Comparison of ENCODE assay signal across 33 cellular contexts in the genomic region with DNA sequence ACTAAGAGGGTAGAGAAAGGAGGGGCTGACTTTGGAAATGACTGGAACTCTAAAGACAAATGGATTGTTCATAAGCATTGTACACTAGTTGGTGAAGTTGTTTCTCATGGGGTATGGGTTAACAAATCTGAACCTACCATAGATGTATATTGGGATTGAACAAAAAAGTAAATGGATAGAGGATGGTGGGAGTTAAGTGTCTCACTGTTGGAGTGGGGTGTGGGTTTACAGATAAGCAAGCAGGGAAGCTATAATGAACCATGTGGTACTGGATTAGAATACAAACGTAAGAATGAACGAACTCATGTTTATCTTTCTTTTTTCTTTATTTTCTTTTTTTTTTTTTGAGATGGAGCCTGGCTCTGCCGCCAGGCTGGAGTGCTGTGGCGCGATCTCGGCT. TPM values are rescaled to one million over a fixed set of nuclear protein-coding genes. Genes with fewer than 3 reads are reported as not detected.
DNase-seq lines count a peak whose midpoint lies in the region; ATAC-seq, FAIRE-seq and TF ChIP-seq lines count a peak whose summit lies in the region.
"Had no signal": no experiment of that assay in that cellular context is flagged by ENCODE, and none has a peak within 500 bp of the region (broad histone marks: within the 10 kb centered on the region; RNA-seq: fewer than 3 reads in every experiment).

No MANE protein-coding gene starts in this region.

- no peak overlapping the region for H3K27ac Mint-ChIP-seq in endothelial cell (ENCODE audit: unreplicated experiment)
- no peak overlapping the region for H3K27ac Mint-ChIP-seq in stimulated activated memory B cell treated with anti-CD40 and anti-IgM and Interleukin-4, amounts not matched to agents 10 μg/mL and 1 μg/mL and 100 μg/mL, for 72 hours
- H3K27ac Mint-ChIP-seq: B cell; CD4-positive, alpha-beta memory T cell; CD4-positive, alpha-beta T cell; CD4-positive, CD25-positive, alpha-beta regulatory T cell; CD8-positive, alpha-beta memory T cell; CD8-positive, alpha-beta T cell had no signal

- H2AFZ ChIP-seq in K562 (ENCODE audit: low read depth, low read length) (no peak overlapping the region), H1 (ENCODE audit: low read length) (no peak overlapping the region)

- H2AK5ac ChIP-seq in H1 (ENCODE audit: low read depth, low read length): no peak overlapping the region

- H3K4me3 ChIP-seq in K562 (no peak overlapping the region), H1 (ENCODE audit: extremely low read depth in 1 of 4, insufficient read depth in 2 of 4, low read depth in 3 of 4, low read length in 4 of 4) (no peak overlapping the region)
- H3K4me3 ChIP-seq: A549; BLaER1; BLaER1 treated with 17β-estradiol and CSF1 and Interleukin-3, amounts not matched to agents 10 nM and 100 nM had no signal

- no peaks in the 10 kb centered on the region for H3K27me3 Mint-ChIP-seq in endothelial cell (ENCODE audit: unreplicated experiment)
- no peaks in the 10 kb centered on the region for H3K27me3 Mint-ChIP-seq in stimulated activated memory B cell treated with anti-CD40 and anti-IgM and Interleukin-4, amounts not matched to agents 10 μg/mL and 1 μg/mL and 100 μg/mL, for 72 hours
- H3K27me3 Mint-ChIP-seq: B cell; CD4-positive, alpha-beta memory T cell; CD4-positive, alpha-beta T cell; CD4-positive, CD25-positive, alpha-beta regulatory T cell; CD8-positive, alpha-beta memory T cell had no signal

- no peaks in the 10 kb centered on the region for H3K4me1 ChIP-seq in K562 (replicated peaks in 1 of 2; ENCODE audit: control insufficient read depth in 2 of 2, insufficient read depth in 2 of 2, low read length in 2 of 2)
- H3K4me1 ChIP-seq in H1 (replicated peaks in 1 of 4; ENCODE audit: control insufficient read depth in 3 of 4, insufficient read depth in 4 of 4, low read length in 3 of 4): no peaks in the 10 kb centered on the region
- H3K4me1 ChIP-seq: A549, BE2C, BLaER1, Caco-2 had no signal

- DNase-seq in K562 (ENCODE audit: extremely low read depth in 1 of 4, low spot score in 3 of 4) (peak in 1 of 4 experiments; percentile 29), H1 (ENCODE audit: low read depth in 1 of 2, low spot score in 2 of 2) (no peak), endothelial cell (ENCODE audit: low spot score) (no peak), NCI-H2196 treated with DMSO at 0.1 percent for 48 hours (lab: John Stamatoyannopoulos, UW; ENCODE audit: unreplicated experiment) (no peak), 8988T (no peak)
- DNase-seq: ACHN; AML-193; BE2C; C1 segment of cervical spinal cord; Caco-2; Calu3; CD4-positive, alpha-beta memory T cell; CD4-positive, alpha-beta T cell; CD4-positive, CD25-positive, alpha-beta regulatory T cell; CD8-positive, alpha-beta memory T cell; CD8-positive, alpha-beta T cell; COR-L47; DMS 273 treated with DMSO at 0.1 percent for 48 hours; DMS153; DMS53; DMS79; DMS79 treated with DMSO at 0.1 percent for 48 hours; DND-41; EL had no signal

- no peak overlapping the region for H2BK5ac ChIP-seq in H1 (ENCODE audit: low read depth, low read length)

- H3K9ac ChIP-seq in K562 (ENCODE audit: insufficient read depth in 1 of 2, low read depth in 2 of 2, low read length in 2 of 2) (no peak overlapping the region), H1 (replicated peaks in 1 of 4; ENCODE audit: extremely low read depth in 1 of 4, low read depth in 3 of 4, low read length in 3 of 4) (no peak overlapping the region)
- H3K9ac ChIP-seq: BLaER1; BLaER1 treated with 17β-estradiol and CSF1 and Interleukin-3, amounts not matched to agents 10 nM and 100 nM had no signal

- H3K4me1 Mint-ChIP-seq in endothelial cell (ENCODE audit: unreplicated experiment): peaks cover 6% of the 10 kb centered on the region
- no peaks in the 10 kb centered on the region for H3K4me1 Mint-ChIP-seq in stimulated activated memory B cell treated with anti-CD40 and anti-IgM and Interleukin-4, amounts not matched to agents 10 μg/mL and 1 μg/mL and 100 μg/mL, for 72 hours
- H3K4me1 Mint-ChIP-seq: B cell; CD14-positive monocyte; CD4-positive, alpha-beta memory T cell; CD8-positive, alpha-beta memory T cell had no signal

- TF ChIP-seq CTCF in K562 (IDR thresholded peaks at IDR 0.05 in 2 of 3, conservative IDR thresholded peaks at IDR 0.05 in 1 of 3; ENCODE audit: insufficient read depth in 2 of 3, low read depth in 1 of 3, low read length in 3 of 3): no peak
- no peak for TF ChIP-seq CTCF in H1 (IDR thresholded peaks at IDR 0.05; ENCODE audit: control extremely low read depth in 1 of 3, insufficient read depth in 1 of 3, low read depth in 1 of 3, low read length in 3 of 3)
- no peak for TF ChIP-seq CTCF in endothelial cell (IDR thresholded peaks at IDR 0.05; ENCODE audit: unreplicated experiment)

- POLR2A ChIA-PET in K562 (lab: Yijun Ruan, JAX) (no interaction called here), H1 (lab: Charles Lee; ENCODE audit: partially characterized antibody) (interaction anchor here (0.9 kb wide), 1 partner anchor 48 kb away, joined by 3 read pairs; a partner anchor contains a TSS)

- no peaks in the 10 kb centered on the region for H3K9me1 ChIP-seq in K562 (ENCODE audit: control insufficient read depth, insufficient read depth, low read length)

- H3K4ac ChIP-seq in H1 (replicated peaks; ENCODE audit: insufficient read length, low read depth, low read length): no peak overlapping the region

- no peaks in the 10 kb centered on the region for H3K23me2 ChIP-seq in H1 (ENCODE audit: low read depth, low read length)

- H3K18ac ChIP-seq in H1 (ENCODE audit: extremely low read depth, low read length): no peak overlapping the region

- no peak for TF ChIP-seq RAD21 in K562 (CRISPR knock-in tag; conservative IDR thresholded peaks at IDR 0.05 in 1 of 2, IDR thresholded peaks at IDR 0.05 in 1 of 2)
- TF ChIP-seq RAD21 in H1 (IDR thresholded peaks at IDR 0.05 in 1 of 2, conservative IDR thresholded peaks at IDR 0.05 in 1 of 2; ENCODE audit: low read depth in 2 of 2, low read length in 2 of 2): no peak

- H4K91ac ChIP-seq in H1 (replicated peaks; ENCODE audit: insufficient read length, low read length): no peak overlapping the region

- H3K36me3 ChIP-seq in K562 (ENCODE audit: control insufficient read depth, insufficient read depth, low read length) (no peaks in the 10 kb centered on the region), H1 (ENCODE audit: control insufficient read depth in 2 of 4, insufficient read depth in 4 of 4, low read length in 3 of 4) (no peaks in the 10 kb centered on the region; a peak in 1 of 8 replicates)
- H3K36me3 ChIP-seq: BE2C had no signal

- H3K9me3 Mint-ChIP-seq in endothelial cell (ENCODE audit: unreplicated experiment): no peaks in the 10 kb centered on the region
- H3K9me3 Mint-ChIP-seq in stimulated activated memory B cell treated with anti-CD40 and anti-IgM and Interleukin-4, amounts not matched to agents 10 μg/mL and 1 μg/mL and 100 μg/mL, for 72 hours: no peaks in the 10 kb centered on the region
- H3K9me3 Mint-ChIP-seq: CD4-positive, alpha-beta memory T cell; CD4-positive, alpha-beta T cell; CD4-positive, CD25-positive, alpha-beta regulatory T cell; CD8-positive, alpha-beta memory T cell; CD8-positive, alpha-beta T cell had no signal

- no peak overlapping the region for H2BK20ac ChIP-seq in H1 (ENCODE audit: low read length)

- no peak overlapping the region for H4K5ac ChIP-seq in H1 (ENCODE audit: insufficient read length, low read depth, low read length)

- intact Hi-C loops in K562 (cut with micrococcal nuclease): no loop called here

- peak overlapping the region; percentile 53 for H3K56ac ChIP-seq in H1 (replicated peaks; ENCODE audit: insufficient read length, low read depth, low read length)

- TF ChIP-seq EP300 in K562 (IDR thresholded peaks at IDR 0.05; ENCODE audit: low read length) (no peak), H1 (IDR thresholded peaks at IDR 0.05; ENCODE audit: borderline replicate concordance in 1 of 2, low read depth in 2 of 2, low read length in 2 of 2) (no peak)

- H3K14ac ChIP-seq in H1 (ENCODE audit: insufficient read length): no peak overlapping the region

- no peak overlapping the region for H3K23ac ChIP-seq in H1 (ENCODE audit: insufficient read length)

- CTCF ChIA-PET in K562 (lab: Yijun Ruan, JAX; ENCODE audit: low intra/inter-chr PET ratio) (no interaction called here), H1 (lab: Charles Lee; ENCODE audit: partially characterized antibody) (interaction anchor here (0.8 kb wide), 1 partner anchor 20 kb away, joined by 3 read pairs; no protein-coding TSS in a partner anchor)

- TF ChIP-seq POLR2A in K562 (conservative IDR thresholded peaks at IDR 0.05): no peak
- TF ChIP-seq POLR2A in H1 (IDR thresholded peaks at IDR 0.05; ENCODE audit: control extremely low read depth in 1 of 2, low read depth in 2 of 2, low read length in 2 of 2): no peak

- H3K9me3 ChIP-seq in K562 (replicated peaks; ENCODE audit: control insufficient read depth, insufficient read depth, low read depth, low read length) (no peaks in the 10 kb centered on the region), H1 (ENCODE audit: insufficient read depth in 2 of 2, low read depth in 1 of 2, low read length in 1 of 2) (no peaks in the 10 kb centered on the region)
- H3K9me3 ChIP-seq: A549, BE2C, Caco-2 had no signal

- ATAC-seq in K562: peak; percentile 57
- ATAC-seq in stimulated activated memory B cell treated with anti-CD40 and anti-IgM and Interleukin-4, amounts not matched to agents 10 μg/mL and 1 μg/mL and 100 μg/mL, for 72 hours: no peak
- ATAC-seq: A549; CD8-positive, alpha-beta T cell had no signal

- H3K4me3 Mint-ChIP-seq in endothelial cell (ENCODE audit: unreplicated experiment): peak overlapping the region; percentile 44
- H3K4me3 Mint-ChIP-seq in stimulated activated memory B cell treated with anti-CD40 and anti-IgM and Interleukin-4, amounts not matched to agents 10 μg/mL and 1 μg/mL and 100 μg/mL, for 72 hours: no peak overlapping the region
- H3K4me3 Mint-ChIP-seq: B cell; CD14-positive monocyte; CD4-positive, alpha-beta memory T cell; CD4-positive, alpha-beta T cell; CD4-positive, CD25-positive, alpha-beta regulatory T cell; CD8-positive, alpha-beta memory T cell; CD8-positive, alpha-beta T cell had no signal

- H2BK120ac ChIP-seq in H1 (replicated peaks; ENCODE audit: low read depth, low read length): no peak overlapping the region

- H3K79me2 ChIP-seq in K562 (ENCODE audit: control insufficient read depth, insufficient read depth, low read length): no peaks in the 10 kb centered on the region
- no peaks in the 10 kb centered on the region for H3K79me2 ChIP-seq in H1 (ENCODE audit: control insufficient read depth in 1 of 2, insufficient read depth in 2 of 2, low read length in 2 of 2)

- no peaks in the 10 kb centered on the region for H4K20me1 ChIP-seq in K562 (replicated peaks; ENCODE audit: control insufficient read depth, insufficient read depth, low read length)
- H4K20me1 ChIP-seq in H1 (replicated peaks in 1 of 2; ENCODE audit: control insufficient read depth in 1 of 2, insufficient read depth in 2 of 2, low read length in 2 of 2): no peaks in the 10 kb centered on the region
- H4K20me1 ChIP-seq: BLaER1 had no signal

- H2BK15ac ChIP-seq in H1 (ENCODE audit: low read length): no peak overlapping the region

- peaks cover 19% of the 10 kb centered on the region for H3K36me3 Mint-ChIP-seq in endothelial cell (ENCODE audit: low read depth, unreplicated experiment)
- peaks cover 32% of the 10 kb centered on the region for H3K36me3 Mint-ChIP-seq in stimulated activated memory B cell treated with anti-CD40 and anti-IgM and Interleukin-4, amounts not matched to agents 10 μg/mL and 1 μg/mL and 100 μg/mL, for 72 hours

- FAIRE-seq in K562 (lab: Jason Lieb, UNC): peak; percentile 54
- no peak for FAIRE-seq in H1 (lab: Jason Lieb, UNC)
- FAIRE-seq: A549, D721Med had no signal

- in situ Hi-C loops in K562 (cut with MboI): no loop called here

- H2BK12ac ChIP-seq in H1 (ENCODE audit: low read depth, low read length): no peak overlapping the region

- BruUV-seq in K562 (replicated peaks; lab: Mats Ljungman, UMichigan): no TSS peak

- H4K8ac ChIP-seq in H1 (ENCODE audit: extremely low read depth, insufficient read depth, low read length): no peak overlapping the region

- no peak overlapping the region for H3K4me2 ChIP-seq in K562 (ENCODE audit: insufficient read depth, low read length)
- no peak overlapping the region for H3K4me2 ChIP-seq in H1 (ENCODE audit: insufficient read depth in 1 of 2, low read depth in 2 of 2, low read length in 2 of 2)
- H3K4me2 ChIP-seq: A549; BLaER1; BLaER1 treated with 17β-estradiol and CSF1 and Interleukin-3, amounts not matched to agents 10 nM and 100 nM had no signal

- WGBS in K562 (ENCODE audit: insufficient coverage, low coverage, missing lambda C conversion rate): 0% methylated on average over 1 of the region's 6 CpGs
- 92% methylated on average over 6 of the region's 6 CpGs; no CpG with 5 or more reads in 1 of the 2 experiments for WGBS in H1 (ENCODE audit: extremely low coverage in 1 of 2, insufficient coverage in 1 of 2, insufficient read length in 1 of 2, insufficient replicate concordance in 2 of 2, low coverage in 1 of 2, low lambda C conversion rate in 2 of 2, missing lambda C conversion rate in 1 of 2), 2 experiments

- H3K27me3 ChIP-seq in K562 (ENCODE audit: control insufficient read depth in 2 of 2, insufficient read depth in 2 of 2, low read length in 2 of 2) (no peaks in the 10 kb centered on the region), H1 (replicated peaks in 1 of 4; ENCODE audit: control insufficient read depth in 3 of 4, extremely low read depth in 1 of 4, insufficient read depth in 3 of 4, low read length in 3 of 4) (no peaks in the 10 kb centered on the region)
- H3K27me3 ChIP-seq: BE2C; BLaER1; BLaER1 treated with 17β-estradiol and CSF1 and Interleukin-3, amounts not matched to agents 10 nM and 100 nM had no signal

- H3K79me1 ChIP-seq in H1 (ENCODE audit: low read depth, low read length): no peaks in the 10 kb centered on the region

- H3K27ac ChIP-seq in K562 (ENCODE audit: extremely low read depth, low read depth, low read length) (no peak overlapping the region), H1 (ENCODE audit: low read depth, low read length) (no peak overlapping the region)
- H3K27ac ChIP-seq: 22Rv1; A549; BLaER1; BLaER1 treated with 17β-estradiol and CSF1 and Interleukin-3, amounts not matched to agents 10 nM and 100 nM; C4-2B had no signal

RNA-seq across cellular contexts. Expression of a gene that starts 17.8 kb away (rescaled TPM):
- total RNA-seq in K562 (2011; cell fraction: chromatin; rRNA removed; ENCODE audit: low replicate concordance): 2.5 and 10.5 TPM in 2 replicates
- 2.8 and 3.4 TPM in 2 replicates for total RNA-seq in K562 (2011; cell fraction: nucleolus; rRNA removed)
- total RNA-seq in K562 (2011; cell fraction: nucleoplasm; rRNA removed): 5.0 and 13.4 TPM in 2 replicates
- total RNA-seq in K562 (2014; rRNA removed): 15.3 and 15.6 TPM in 2 replicates
- total RNA-seq in K562 (2014; rRNA removed; fragmentation: Illumina TruSeq; extraction: Trizol): 28.0 and 28.3 TPM in 2 replicates
- total RNA-seq in K562 (2015; rRNA removed; fragmentation: Illumina TruSeq; extraction: Trizol): 25.0 and 26.3 TPM in 2 replicates
- 13.1 and 16.3 TPM in 2 replicates for total RNA-seq in K562 (2021)
- polyA plus RNA-seq in K562 (2011; rRNA removed): 30.3 and 37.8 TPM in 2 replicates
- polyA plus RNA-seq in K562 (2011; cell fraction: cytosol; rRNA removed): 12.9 and 20.7 TPM in 2 replicates
- 4.8 and 7.1 TPM in 2 replicates for polyA plus RNA-seq in K562 (2011; cell fraction: nucleus; rRNA removed)
- 24.2 and 24.8 TPM in 2 replicates for polyA plus RNA-seq in K562 (2012)
- polyA plus RNA-seq in K562 (2014; fragmentation: Illumina TruSeq; extraction: Trizol): 24.2 and 28.4 TPM in 2 replicates
- polyA plus RNA-seq in K562 (2014; fragmentation: Nextera tagmentation; extraction: Ambion mirVana): 10 to 100 TPM; 32.6 to 35.3 TPM
- 32.1 and 34.3 TPM in 2 replicates for polyA plus RNA-seq in K562 (2014; rRNA removed)
- polyA minus RNA-seq in K562 (2011; rRNA and poly(A)+ RNA removed): 6.1 and 7.4 TPM in 2 replicates
- 2.8 and 3.1 TPM in 2 replicates for polyA minus RNA-seq in K562 (2011; cell fraction: cytosol; rRNA and poly(A)+ RNA removed)
- 1.6 and 3.2 TPM in 2 replicates for polyA minus RNA-seq in K562 (2011; cell fraction: nucleus; rRNA and poly(A)+ RNA removed)
- 28.5 and 30.5 TPM in 2 replicates for total RNA-seq in H1 (2021; fragmentation: NEBNext Ultra II Directional; extraction: Animal tissue kit (Norgen Biotek cat#: 25700))
- 17.7 and 24.7 TPM in 2 replicates for polyA plus RNA-seq in H1 (2011; rRNA removed)
- polyA plus RNA-seq in H1 (2011; cell fraction: cytosol; rRNA removed): 34.0 TPM
- 17.3 TPM for polyA plus RNA-seq in H1 (2011; cell fraction: nucleus; rRNA removed)
- 16.6 to 18.2 TPM (median 16.7 TPM) in 4 replicates for polyA plus RNA-seq in H1 (2012, experiment 1 of 2)
- polyA plus RNA-seq in H1 (2012, experiment 2 of 2): 4.9 TPM
- 23.2 TPM for polyA plus RNA-seq in H1 (2013, experiment 1 of 2)
- 19.8 TPM for polyA plus RNA-seq in H1 (2013, experiment 2 of 2)
- 7.3 and 10.6 TPM in 2 replicates for polyA minus RNA-seq in H1 (2011; rRNA and poly(A)+ RNA removed)
- 2.3 TPM for polyA minus RNA-seq in H1 (2011; cell fraction: cytosol; rRNA and poly(A)+ RNA removed)
- 21.2 TPM for polyA minus RNA-seq in H1 (2011; cell fraction: nucleus; rRNA and poly(A)+ RNA removed)
- 60.4 TPM for total RNA-seq in endothelial cell (ENCODE audit: unreplicated experiment)

RNA-seq across cellular contexts. Expression of a gene that starts 48.1 kb away (rescaled TPM):
- total RNA-seq in K562 (2011; cell fraction: chromatin; rRNA removed; ENCODE audit: low replicate concordance): 5.8 and 23.0 TPM in 2 replicates
- 5.7 and 7.2 TPM in 2 replicates for total RNA-seq in K562 (2011; cell fraction: nucleolus; rRNA removed)
- 9.8 and 15.7 TPM in 2 replicates for total RNA-seq in K562 (2011; cell fraction: nucleoplasm; rRNA removed)
- total RNA-seq in K562 (2014; rRNA removed) (6.1 and 6.6 TPM in 2 replicates), K562 (2014; rRNA removed; fragmentation: Illumina TruSeq; extraction: Trizol) (7.1 and 8.1 TPM in 2 replicates), K562 (2015; rRNA removed; fragmentation: Illumina TruSeq; extraction: Trizol) (7.0 and 8.4 TPM in 2 replicates), K562 (2021) (5.6 and 5.7 TPM in 2 replicates), endothelial cell (ENCODE audit: unreplicated experiment) (3.9 TPM)
- polyA plus RNA-seq in K562 (2011; rRNA removed) (8.9 and 10.7 TPM in 2 replicates), K562 (2014; fragmentation: Illumina TruSeq; extraction: Trizol) (7.0 and 9.1 TPM in 2 replicates), K562 (2014; fragmentation: Nextera tagmentation; extraction: Ambion mirVana) (1 to 10 TPM; 3.7 to 4.4 TPM), K562 (2014; rRNA removed) (8.4 and 11.2 TPM in 2 replicates), H1 (2011; rRNA removed) (2.5 and 2.7 TPM in 2 replicates)
- 3.0 and 3.7 TPM in 2 replicates for polyA plus RNA-seq in K562 (2011; cell fraction: cytosol; rRNA removed)
- polyA plus RNA-seq in K562 (2011; cell fraction: nucleus; rRNA removed): 8.2 and 12.9 TPM in 2 replicates
- 6.4 and 7.7 TPM in 2 replicates for polyA plus RNA-seq in K562 (2012)
- 3.7 and 4.6 TPM in 2 replicates for polyA minus RNA-seq in K562 (2011; rRNA and poly(A)+ RNA removed)
- polyA minus RNA-seq in K562 (2011; cell fraction: cytosol; rRNA and poly(A)+ RNA removed): 1.1 and 1.7 TPM in 2 replicates
- polyA minus RNA-seq in K562 (2011; cell fraction: nucleus; rRNA and poly(A)+ RNA removed): 3.9 and 6.0 TPM in 2 replicates
- 6.2 and 6.6 TPM in 2 replicates for total RNA-seq in H1 (2021; fragmentation: NEBNext Ultra II Directional; extraction: Animal tissue kit (Norgen Biotek cat#: 25700))
- 4.1 TPM for polyA plus RNA-seq in H1 (2011; cell fraction: cytosol; rRNA removed)
- polyA plus RNA-seq in H1 (2011; cell fraction: nucleus; rRNA removed): 4.5 TPM
- polyA plus RNA-seq in H1 (2012, experiment 1 of 2): 3.2 to 4.8 TPM (median 3.4 TPM) in 4 replicates
- 0.76 TPM for polyA plus RNA-seq in H1 (2012, experiment 2 of 2)
- polyA plus RNA-seq in H1 (2013, experiment 1 of 2): 10.5 TPM
- 12.6 TPM for polyA plus RNA-seq in H1 (2013, experiment 2 of 2)
- polyA minus RNA-seq in H1 (2011; rRNA and poly(A)+ RNA removed): 1.4 and 2.2 TPM in 2 replicates
- polyA minus RNA-seq in H1 (2011; cell fraction: cytosol; rRNA and poly(A)+ RNA removed): 1.5 TPM
- 6.0 TPM for polyA minus RNA-seq in H1 (2011; cell fraction: nucleus; rRNA and poly(A)+ RNA removed)
